In the genomic region with DNA sequence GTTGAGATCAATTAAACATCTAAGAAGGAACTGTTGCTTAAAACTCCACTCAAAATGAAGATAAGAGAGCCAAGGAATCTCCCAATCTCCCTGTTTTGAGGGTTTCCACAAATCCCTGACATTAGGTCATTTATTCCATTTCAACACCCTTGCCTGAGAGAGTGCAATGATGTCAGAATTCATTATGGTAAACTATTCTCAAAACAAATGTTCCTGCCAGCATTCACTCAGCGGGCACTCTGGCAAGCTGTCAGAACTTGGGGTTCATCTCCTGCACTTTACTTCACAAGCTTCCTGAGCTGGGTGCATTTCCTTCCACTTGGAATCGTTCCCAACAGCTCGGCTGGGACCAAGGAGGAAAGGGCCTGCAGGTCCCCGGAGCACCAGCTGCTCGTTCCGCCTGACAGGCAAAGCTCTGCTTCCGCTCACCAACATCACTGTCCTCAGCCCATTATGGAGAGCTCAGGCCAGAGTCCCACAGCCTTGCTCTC, we compare ENCODE assay signal across 8 cellular contexts.
A peak's percentile ranks its signal among the peaks of the same experiment; 100 is the strongest.
DNase-seq lines count a peak whose midpoint lies in the region; ATAC-seq and TF ChIP-seq lines count a peak whose summit lies in the region.

No MANE protein-coding gene starts in this region.

- no peaks in the 10 kb centered on the region for H3K36me3 Mint-ChIP-seq in naive thymus-derived CD8-positive, alpha-beta T cell

- ATAC-seq in thoracic aorta (ENCODE audit: insufficient number of reproducible peaks, low FRiP score, low read depth) (peak; percentile 58), GM19463 (IDR thresholded peaks at IDR 0.05; ENCODE audit: unreplicated experiment) (no peak)
- ATAC-seq in naive thymus-derived CD8-positive, alpha-beta T cell: no peak

- H3K4me1 ChIP-seq in breast epithelium: no peaks in the 10 kb centered on the region
- H3K4me1 ChIP-seq in thoracic aorta (ENCODE audit: control insufficient read depth in 1 of 2, low read depth in 2 of 2): peaks cover 26 to 38% of the 10 kb centered on the region in 2 donors

- H3K9me3 ChIP-seq in breast epithelium (no peaks in the 10 kb centered on the region), thoracic aorta (no peaks in the 10 kb centered on the region)

- peaks cover 4 to 11% (median 4%) of the 10 kb centered on the region in 4 donors for H3K4me1 Mint-ChIP-seq in naive thymus-derived CD8-positive, alpha-beta T cell

- H3K27me3 ChIP-seq in breast epithelium: no peaks in the 10 kb centered on the region
- no peaks in the 10 kb centered on the region for H3K27me3 ChIP-seq in layer of hippocampus (ENCODE audit: control insufficient read depth, insufficient read depth, low read length)
- H3K27me3 ChIP-seq in thoracic aorta (replicated peaks; ENCODE audit: insufficient read depth): no peaks in the 10 kb centered on the region

- no peaks in the 10 kb centered on the region for H3K9me3 Mint-ChIP-seq in naive thymus-derived CD8-positive, alpha-beta T cell

- intact Hi-C loops in breast epithelium (cut with DNase I; ENCODE audit: low total_unique reads): loop anchor here (5.0 kb wide), 1 partner anchor 461 kb away; no protein-coding TSS in a partner anchor

- H3K36me3 ChIP-seq in breast epithelium (no peaks in the 10 kb centered on the region), thoracic aorta (no peaks in the 10 kb centered on the region)

- H3K27ac Mint-ChIP-seq in naive thymus-derived CD8-positive, alpha-beta T cell: no peak overlapping the region

- H3K27me3 Mint-ChIP-seq in naive thymus-derived CD8-positive, alpha-beta T cell: peaks cover 0 to 6% (median 0%) of the 10 kb centered on the region in 5 donors

- TF ChIP-seq POLR2A in breast epithelium (IDR thresholded peaks at IDR 0.05): no peak

- POLR2A ChIA-PET in naive thymus-derived CD8-positive, alpha-beta T cell (lab: Charles Lee): interaction anchor here (2.0 kb wide), 1 partner anchor 316 kb away, joined by 5 read pairs; no protein-coding TSS in a partner anchor

- H3K4me3 Mint-ChIP-seq in naive thymus-derived CD8-positive, alpha-beta T cell: no peak overlapping the region

- DNase-seq in NCI-H1105 treated with DMSO at 0.1 percent for 48 hours (lab: John Stamatoyannopoulos, UW) (peak; percentile 17), breast epithelium (ENCODE audit: low spot score in 2 of 2) (no peak), thoracic aorta (ENCODE audit: low spot score) (no peak), mesenteric fat pad (ENCODE audit: low spot score) (no peak)
- DNase-seq in stimulated activated CD4-positive, alpha-beta T cell treated with anti-CD3 and anti-CD28 coated beads, Interleukin-4, amount 100 ng/mL, for 24 hours: no peak
- no peak for DNase-seq in naive thymus-derived CD8-positive, alpha-beta T cell

- H3K27ac ChIP-seq in breast epithelium (peak overlapping the region; percentile 54 to 56), layer of hippocampus (ENCODE audit: low read depth, low read length) (peak overlapping the region; percentile 87), thoracic aorta (peak overlapping the region; percentile 85 to 91)

- no peak overlapping the region for H3K4me3 ChIP-seq in breast epithelium
- no peak overlapping the region for H3K4me3 ChIP-seq in thoracic aorta

- TF ChIP-seq CTCF in breast epithelium (IDR thresholded peaks at IDR 0.05): no peak
- no peak for TF ChIP-seq CTCF in thoracic aorta (IDR thresholded peaks at IDR 0.05)
